12 cellular contexts compared by ENCODE assay signal in the genomic region with DNA sequence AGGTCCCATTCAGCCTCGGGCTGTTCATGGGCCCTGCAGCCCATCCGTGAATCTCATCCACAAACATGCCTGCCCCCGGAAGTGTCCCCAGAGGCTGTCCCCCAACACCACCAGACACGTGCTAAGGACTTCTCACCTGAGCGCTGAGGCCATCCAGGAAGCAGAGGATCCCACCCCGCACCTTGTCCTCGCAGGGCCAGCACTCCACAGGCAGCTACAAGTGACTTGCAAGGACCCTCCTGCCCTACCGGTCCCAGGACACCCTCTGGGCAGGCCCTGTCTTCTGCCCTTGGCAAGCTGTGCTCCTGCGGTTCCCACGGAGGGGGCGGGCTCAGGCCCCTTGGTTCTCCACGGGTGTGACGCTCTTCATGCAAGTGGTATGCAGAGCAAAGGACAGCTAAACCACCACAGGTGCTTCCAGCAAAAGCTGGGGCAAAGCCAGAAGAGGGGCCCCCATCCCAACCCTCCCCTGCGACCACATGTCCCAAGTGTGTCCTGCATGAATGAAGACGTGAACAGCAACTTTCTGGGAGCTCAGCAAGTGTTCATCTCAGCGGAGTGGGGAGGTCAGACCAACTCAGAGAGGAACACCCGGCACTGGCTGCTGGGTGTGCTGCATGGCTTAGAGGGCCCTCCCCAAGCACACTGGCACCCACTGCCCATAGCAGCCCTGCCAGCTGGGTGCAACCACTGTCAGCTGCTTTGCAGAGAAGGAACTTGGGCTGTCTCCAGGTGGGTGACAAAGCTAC.
"Had no signal": no experiment of that assay in that cellular context is flagged by ENCODE, and none has a peak within 500 bp of the region (broad histone marks: within the 10 kb centered on the region; RNA-seq: fewer than 3 reads in every experiment).

No MANE protein-coding gene starts in this region.

- H3K27ac ChIP-seq: epithelial cell of prostate, right atrium auricular region, upper lobe of left lung had no signal

- H3K27me3 ChIP-seq: right atrium auricular region, upper lobe of left lung had no signal

- DNase-seq: activated naive CD4-positive, alpha-beta T cell treated with anti-CD3 and anti-CD28 coated beads for 36 hours; activated T-cell treated with anti-CD3 and anti-CD28 coated beads for 4 hours; foreskin melanocyte; immature natural killer cell; naive thymus-derived CD4-positive, alpha-beta T cell; T-helper 9 cell; upper lobe of left lung had no signal

- H3K4me1 Mint-ChIP-seq: immature natural killer cell had no signal

- H3K4me3 Mint-ChIP-seq: activated naive CD4-positive, alpha-beta T cell treated with anti-CD3 and anti-CD28 coated beads for 36 hours; immature natural killer cell; naive thymus-derived CD4-positive, alpha-beta T cell; stimulated activated naive CD8-positive, alpha-beta T cell treated with anti-CD3 and anti-CD28 coated beads, Interleukin-15, Interleukin-2, amounts not matched to agents 100 ng/mL and 50 ng/mL, for 24 hours had no signal

- H3K9me3 Mint-ChIP-seq: immature natural killer cell; stimulated activated naive CD8-positive, alpha-beta T cell treated with anti-CD3 and anti-CD28 coated beads, Interleukin-15, Interleukin-2, amounts not matched to agents 100 ng/mL and 50 ng/mL, for 24 hours had no signal

- H3K4me3 ChIP-seq: lung, right atrium auricular region, upper lobe of left lung had no signal

- H3K36me3 ChIP-seq: right atrium auricular region, upper lobe of left lung had no signal

- ATAC-seq: activated CD4-positive, CD25-positive, alpha-beta regulatory T cell treated with anti-CD3 and anti-CD28 coated beads, Interleukin-2, amount 50 U/mL, for 24 hours; naive thymus-derived CD4-positive, alpha-beta T cell had no signal

- H3K27ac Mint-ChIP-seq: immature natural killer cell; naive thymus-derived CD4-positive, alpha-beta T cell; stimulated activated naive CD8-positive, alpha-beta T cell treated with anti-CD3 and anti-CD28 coated beads, Interleukin-15, Interleukin-2, amounts not matched to agents 100 ng/mL and 50 ng/mL, for 24 hours had no signal

- H3K36me3 Mint-ChIP-seq: immature natural killer cell; naive thymus-derived CD4-positive, alpha-beta T cell had no signal
